Comparison of ENCODE assay signal across 28 cellular contexts in the genomic region with DNA sequence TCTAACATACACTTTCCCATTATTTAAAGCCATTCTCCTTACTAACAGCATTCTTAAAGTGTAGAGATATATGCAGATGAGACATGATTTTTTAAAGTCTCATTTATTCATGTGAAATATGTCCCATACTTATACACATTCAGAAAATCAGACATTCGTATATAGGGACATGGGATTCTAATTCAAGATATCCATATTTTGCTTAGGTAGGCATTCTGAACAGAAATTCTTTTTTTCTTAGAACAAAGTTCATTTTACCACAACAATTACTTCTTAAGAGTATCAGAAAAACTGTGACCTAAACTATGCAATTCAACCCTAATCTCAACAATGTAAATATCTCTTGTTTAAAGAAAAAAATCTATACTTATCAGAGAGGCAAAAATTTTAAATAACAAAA.
"Had no signal": no experiment of that assay in that cellular context is flagged by ENCODE, and none has a peak within 500 bp of the region (broad histone marks: within the 10 kb centered on the region; RNA-seq: fewer than 3 reads in every experiment).

No MANE protein-coding gene starts in this region.

- H3K27me3 ChIP-seq: neural progenitor cell, ovary, spleen, suprapubic skin, testis, tibial artery, transverse colon, upper lobe of right lung, uterus had no signal

- H3K27ac ChIP-seq: neural progenitor cell, ovary, parathyroid adenoma, psoas muscle, skin epidermis, spleen, suprapubic skin, testis, tibial artery, transverse colon, upper lobe of right lung, uterus had no signal

- ATAC-seq: natural killer cell; psoas muscle; right cardiac atrium; sciatic nerve; stimulated activated memory B cell treated with anti-CD40 and anti-IgM and Interleukin-4, amounts not matched to agents 10 μg/mL and 1 μg/mL and 100 μg/mL, for 72 hours; stimulated activated naive CD8-positive, alpha-beta T cell treated with anti-CD3 and anti-CD28 coated beads, Interleukin-15, amount 100 ng/mL, for 72 hours; stimulated activated naive CD8-positive, alpha-beta T cell treated with anti-CD3 and anti-CD28 coated beads, Interleukin-15, Interleukin-2, amounts not matched to agents 100 U/mL and 50 U/mL, for 24 hours; upper lobe of right lung had no signal

- H3K9ac ChIP-seq: neural progenitor cell, parathyroid adenoma had no signal

- H3K4me3 ChIP-seq: neural progenitor cell, ovary, psoas muscle, skin epidermis, smooth muscle cell, spleen, suprapubic skin, testis, tibial artery, transverse colon, upper lobe of right lung, uterus had no signal

- H3K4me1 ChIP-seq: suprapubic skin, uterus had no signal

- H3K9me3 ChIP-seq: ovary, psoas muscle, spleen, suprapubic skin, testis, tibial artery, transverse colon, upper lobe of right lung, uterus had no signal

- H3K36me3 ChIP-seq: ovary, uterus had no signal

- DNase-seq: natural killer cell; occipital lobe; ovary; posterior cingulate gyrus; psoas muscle; right cardiac atrium; spleen; stimulated activated CD4-positive, alpha-beta T cell treated with anti-CD3 and anti-CD28 coated beads, Interleukin-12 subunit alpha, Interleukin-12 subunit beta, amount 100 ng/mL, for 4 hours; stimulated activated CD4-positive, alpha-beta T cell treated with anti-CD3 and anti-CD28 coated beads, Interleukin-1b, Interleukin-23, amount 100 ng/mL, for 48 hours; stimulated activated CD4-positive, alpha-beta T cell treated with anti-CD3 and anti-CD28 coated beads, Interleukin-4, amount 100 ng/mL, for 1 hour; stimulated activated CD4-positive, alpha-beta T cell treated with anti-CD3 and anti-CD28 coated beads, Interleukin-4, amount 100 ng/mL, for 4 hours; stimulated activated CD8-positive, alpha-beta memory T cell treated with anti-CD3 and anti-CD28 coated beads, Interleukin-4, amount 100 ng/mL, for 48 hours; stimulated activated naive CD4-positive, alpha-beta T cell; stimulated activated naive CD8-positive, alpha-beta T cell treated with anti-CD3 and anti-CD28 coated beads, Interleukin-15, amount 100 ng/mL, for 72 hours; stimulated activated naive CD8-positive, alpha-beta T cell treated with anti-CD3 and anti-CD28 coated beads, Interleukin-15, Interleukin-2, amounts not matched to agents 100 U/mL and 50 U/mL, for 24 hours; substantia nigra; testis; tibial artery; transverse colon; upper lobe of right lung; uterus had no signal

- H2AFZ ChIP-seq: neural progenitor cell, parathyroid adenoma had no signal

- H3K4me2 ChIP-seq: neural progenitor cell, smooth muscle cell had no signal
